1 cellular context compared by ENCODE assay signal in genomic region chr6:35342258-35343091, GRCh38.
TF ChIP-seq lines count a peak whose summit lies in the region.

Gene PPARD (plus strand): TSS chr6:35342558. CDS start chr6:35411088, 68,530 bp downstream.

TF ChIP-seq in K562, 482 proteins besides CTCF, POLR2A, EP300 and RAD21 (continued from another document and continues in another):
- TF ChIP-seq ZNF512 (tag; IDR thresholded peaks at IDR 0.05) (no peak), HINFP (tag; conservative IDR thresholded peaks at IDR 0.05; ENCODE audit: low read depth) (no peak), CCNT2 (IDR thresholded peaks at IDR 0.05; ENCODE audit: borderline replicate concordance, extremely low read depth, insufficient read length, low read depth, low read length) (peak; percentile 56), KLF16 (IDR thresholded peaks at IDR 0.05) (peak; percentile 47; the same call in 1 of the 2 replicates), NFIC (IDR thresholded peaks at IDR 0.05) (0 out of 2 replicates have a peak, but pooled peaks have one; percentile 8), NRF1 (conservative IDR thresholded peaks at IDR 0.05 in 1 of 2, IDR thresholded peaks at IDR 0.05 in 1 of 2) (peak; percentile 61), ZNF3 (CRISPR knock-in tag; IDR thresholded peaks at IDR 0.05) (no peak), ELF2 (CRISPR knock-in tag; IDR thresholded peaks at IDR 0.05) (no peak), BHLHE40 (IDR thresholded peaks at IDR 0.05; ENCODE audit: low read length) (peak; percentile 62; the same call in 1 of the 2 replicates), ZBTB9 (CRISPR knock-in tag; IDR thresholded peaks at IDR 0.05) (no peak; the same call in 1 of the 2 replicates), GABPB2 (CRISPR knock-in tag; conservative IDR thresholded peaks at IDR 0.05) (no peak), NELFE (IDR thresholded peaks at IDR 0.05; ENCODE audit: insufficient read depth, insufficient read length) (no peak), SAP30 (IDR thresholded peaks at IDR 0.05; ENCODE audit: borderline replicate concordance, insufficient read depth, low read depth, low read length, poor library complexity, severe bottlenecking) (peak; percentile 77), HMBOX1 (IDR thresholded peaks at IDR 0.05) (no peak), SREBF2 (CRISPR knock-in tag; IDR thresholded peaks at IDR 0.05) (no peak), ZNF644 (tag; IDR thresholded peaks at IDR 0.05; ENCODE audit: low read depth) (no peak), ZNF830 (CRISPR knock-in tag; IDR thresholded peaks at IDR 0.05) (no peak), ZNF311 (CRISPR knock-in tag; IDR thresholded peaks at IDR 0.05) (no peak), ZNF75A (CRISPR knock-in tag; IDR thresholded peaks at IDR 0.05) (no peak), THAP12 (CRISPR knock-in tag; IDR thresholded peaks at IDR 0.05) (peak; percentile 40; the same call in 1 of the 2 replicates), CTBP1 (IDR thresholded peaks at IDR 0.05; ENCODE audit: borderline replicate concordance) (peak; percentile 83)
- TF ChIP-seq, protein P1, sequence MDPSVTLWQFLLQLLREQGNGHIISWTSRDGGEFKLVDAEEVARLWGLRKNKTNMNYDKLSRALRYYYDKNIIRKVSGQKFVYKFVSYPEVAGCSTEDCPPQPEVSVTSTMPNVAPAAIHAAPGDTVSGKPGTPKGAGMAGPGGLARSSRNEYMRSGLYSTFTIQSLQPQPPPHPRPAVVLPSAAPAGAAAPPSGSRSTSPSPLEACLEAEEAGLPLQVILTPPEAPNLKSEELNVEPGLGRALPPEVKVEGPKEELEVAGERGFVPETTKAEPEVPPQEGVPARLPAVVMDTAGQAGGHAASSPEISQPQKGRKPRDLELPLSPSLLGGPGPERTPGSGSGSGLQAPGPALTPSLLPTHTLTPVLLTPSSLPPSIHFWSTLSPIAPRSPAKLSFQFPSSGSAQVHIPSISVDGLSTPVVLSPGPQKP (CRISPR knock-in tag; IDR thresholded peaks at IDR 0.05) = no peak
- TF ChIP-seq, protein P2, sequence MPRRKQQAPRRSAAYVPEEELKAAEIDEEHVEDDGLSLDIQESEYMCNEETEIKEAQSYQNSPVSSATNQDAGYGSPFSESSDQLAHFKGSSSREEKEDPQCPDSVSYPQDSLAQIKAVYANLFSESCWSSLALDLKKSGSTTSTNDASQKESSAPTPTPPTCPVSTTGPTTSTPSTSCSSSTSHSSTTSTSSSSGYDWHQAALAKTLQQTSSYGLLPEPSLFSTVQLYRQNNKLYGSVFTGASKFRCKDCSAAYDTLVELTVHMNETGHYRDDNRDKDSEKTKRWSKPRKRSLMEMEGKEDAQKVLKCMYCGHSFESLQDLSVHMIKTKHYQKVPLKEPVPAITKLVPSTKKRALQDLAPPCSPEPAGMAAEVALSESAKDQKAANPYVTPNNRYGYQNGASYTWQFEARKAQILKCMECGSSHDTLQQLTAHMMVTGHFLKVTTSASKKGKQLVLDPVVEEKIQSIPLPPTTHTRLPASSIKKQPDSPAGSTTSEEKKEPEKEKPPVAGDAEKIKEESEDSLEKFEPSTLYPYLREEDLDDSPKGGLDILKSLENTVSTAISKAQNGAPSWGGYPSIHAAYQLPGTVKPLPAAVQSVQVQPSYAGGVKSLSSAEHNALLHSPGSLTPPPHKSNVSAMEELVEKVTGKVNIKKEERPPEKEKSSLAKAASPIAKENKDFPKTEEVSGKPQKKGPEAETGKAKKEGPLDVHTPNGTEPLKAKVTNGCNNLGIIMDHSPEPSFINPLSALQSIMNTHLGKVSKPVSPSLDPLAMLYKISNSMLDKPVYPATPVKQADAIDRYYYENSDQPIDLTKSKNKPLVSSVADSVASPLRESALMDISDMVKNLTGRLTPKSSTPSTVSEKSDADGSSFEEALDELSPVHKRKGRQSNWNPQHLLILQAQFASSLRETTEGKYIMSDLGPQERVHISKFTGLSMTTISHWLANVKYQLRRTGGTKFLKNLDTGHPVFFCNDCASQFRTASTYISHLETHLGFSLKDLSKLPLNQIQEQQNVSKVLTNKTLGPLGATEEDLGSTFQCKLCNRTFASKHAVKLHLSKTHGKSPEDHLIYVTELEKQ (CRISPR knock-in tag; IDR thresholded peaks at IDR 0.05) = no peak
- TF ChIP-seq, protein P3, sequence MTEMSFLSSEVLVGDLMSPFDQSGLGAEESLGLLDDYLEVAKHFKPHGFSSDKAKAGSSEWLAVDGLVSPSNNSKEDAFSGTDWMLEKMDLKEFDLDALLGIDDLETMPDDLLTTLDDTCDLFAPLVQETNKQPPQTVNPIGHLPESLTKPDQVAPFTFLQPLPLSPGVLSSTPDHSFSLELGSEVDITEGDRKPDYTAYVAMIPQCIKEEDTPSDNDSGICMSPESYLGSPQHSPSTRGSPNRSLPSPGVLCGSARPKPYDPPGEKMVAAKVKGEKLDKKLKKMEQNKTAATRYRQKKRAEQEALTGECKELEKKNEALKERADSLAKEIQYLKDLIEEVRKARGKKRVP (CRISPR knock-in tag; IDR thresholded peaks at IDR 0.05) = no peak
- TF ChIP-seq, protein P4, sequence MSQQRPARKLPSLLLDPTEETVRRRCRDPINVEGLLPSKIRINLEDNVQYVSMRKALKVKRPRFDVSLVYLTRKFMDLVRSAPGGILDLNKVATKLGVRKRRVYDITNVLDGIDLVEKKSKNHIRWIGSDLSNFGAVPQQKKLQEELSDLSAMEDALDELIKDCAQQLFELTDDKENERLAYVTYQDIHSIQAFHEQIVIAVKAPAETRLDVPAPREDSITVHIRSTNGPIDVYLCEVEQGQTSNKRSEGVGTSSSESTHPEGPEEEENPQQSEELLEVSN (IDR thresholded peaks at IDR 0.05; ENCODE audit: borderline replicate concordance in 1 of 2, extremely low read depth in 1 of 2, insufficient read depth in 1 of 2, insufficient read length in 1 of 2, low read depth in 1 of 2, low read length in 1 of 2, poor library complexity in 1 of 2, severe bottlenecking in 1 of 2) = peak; percentile 36 to 65
- TF ChIP-seq, protein P5, sequence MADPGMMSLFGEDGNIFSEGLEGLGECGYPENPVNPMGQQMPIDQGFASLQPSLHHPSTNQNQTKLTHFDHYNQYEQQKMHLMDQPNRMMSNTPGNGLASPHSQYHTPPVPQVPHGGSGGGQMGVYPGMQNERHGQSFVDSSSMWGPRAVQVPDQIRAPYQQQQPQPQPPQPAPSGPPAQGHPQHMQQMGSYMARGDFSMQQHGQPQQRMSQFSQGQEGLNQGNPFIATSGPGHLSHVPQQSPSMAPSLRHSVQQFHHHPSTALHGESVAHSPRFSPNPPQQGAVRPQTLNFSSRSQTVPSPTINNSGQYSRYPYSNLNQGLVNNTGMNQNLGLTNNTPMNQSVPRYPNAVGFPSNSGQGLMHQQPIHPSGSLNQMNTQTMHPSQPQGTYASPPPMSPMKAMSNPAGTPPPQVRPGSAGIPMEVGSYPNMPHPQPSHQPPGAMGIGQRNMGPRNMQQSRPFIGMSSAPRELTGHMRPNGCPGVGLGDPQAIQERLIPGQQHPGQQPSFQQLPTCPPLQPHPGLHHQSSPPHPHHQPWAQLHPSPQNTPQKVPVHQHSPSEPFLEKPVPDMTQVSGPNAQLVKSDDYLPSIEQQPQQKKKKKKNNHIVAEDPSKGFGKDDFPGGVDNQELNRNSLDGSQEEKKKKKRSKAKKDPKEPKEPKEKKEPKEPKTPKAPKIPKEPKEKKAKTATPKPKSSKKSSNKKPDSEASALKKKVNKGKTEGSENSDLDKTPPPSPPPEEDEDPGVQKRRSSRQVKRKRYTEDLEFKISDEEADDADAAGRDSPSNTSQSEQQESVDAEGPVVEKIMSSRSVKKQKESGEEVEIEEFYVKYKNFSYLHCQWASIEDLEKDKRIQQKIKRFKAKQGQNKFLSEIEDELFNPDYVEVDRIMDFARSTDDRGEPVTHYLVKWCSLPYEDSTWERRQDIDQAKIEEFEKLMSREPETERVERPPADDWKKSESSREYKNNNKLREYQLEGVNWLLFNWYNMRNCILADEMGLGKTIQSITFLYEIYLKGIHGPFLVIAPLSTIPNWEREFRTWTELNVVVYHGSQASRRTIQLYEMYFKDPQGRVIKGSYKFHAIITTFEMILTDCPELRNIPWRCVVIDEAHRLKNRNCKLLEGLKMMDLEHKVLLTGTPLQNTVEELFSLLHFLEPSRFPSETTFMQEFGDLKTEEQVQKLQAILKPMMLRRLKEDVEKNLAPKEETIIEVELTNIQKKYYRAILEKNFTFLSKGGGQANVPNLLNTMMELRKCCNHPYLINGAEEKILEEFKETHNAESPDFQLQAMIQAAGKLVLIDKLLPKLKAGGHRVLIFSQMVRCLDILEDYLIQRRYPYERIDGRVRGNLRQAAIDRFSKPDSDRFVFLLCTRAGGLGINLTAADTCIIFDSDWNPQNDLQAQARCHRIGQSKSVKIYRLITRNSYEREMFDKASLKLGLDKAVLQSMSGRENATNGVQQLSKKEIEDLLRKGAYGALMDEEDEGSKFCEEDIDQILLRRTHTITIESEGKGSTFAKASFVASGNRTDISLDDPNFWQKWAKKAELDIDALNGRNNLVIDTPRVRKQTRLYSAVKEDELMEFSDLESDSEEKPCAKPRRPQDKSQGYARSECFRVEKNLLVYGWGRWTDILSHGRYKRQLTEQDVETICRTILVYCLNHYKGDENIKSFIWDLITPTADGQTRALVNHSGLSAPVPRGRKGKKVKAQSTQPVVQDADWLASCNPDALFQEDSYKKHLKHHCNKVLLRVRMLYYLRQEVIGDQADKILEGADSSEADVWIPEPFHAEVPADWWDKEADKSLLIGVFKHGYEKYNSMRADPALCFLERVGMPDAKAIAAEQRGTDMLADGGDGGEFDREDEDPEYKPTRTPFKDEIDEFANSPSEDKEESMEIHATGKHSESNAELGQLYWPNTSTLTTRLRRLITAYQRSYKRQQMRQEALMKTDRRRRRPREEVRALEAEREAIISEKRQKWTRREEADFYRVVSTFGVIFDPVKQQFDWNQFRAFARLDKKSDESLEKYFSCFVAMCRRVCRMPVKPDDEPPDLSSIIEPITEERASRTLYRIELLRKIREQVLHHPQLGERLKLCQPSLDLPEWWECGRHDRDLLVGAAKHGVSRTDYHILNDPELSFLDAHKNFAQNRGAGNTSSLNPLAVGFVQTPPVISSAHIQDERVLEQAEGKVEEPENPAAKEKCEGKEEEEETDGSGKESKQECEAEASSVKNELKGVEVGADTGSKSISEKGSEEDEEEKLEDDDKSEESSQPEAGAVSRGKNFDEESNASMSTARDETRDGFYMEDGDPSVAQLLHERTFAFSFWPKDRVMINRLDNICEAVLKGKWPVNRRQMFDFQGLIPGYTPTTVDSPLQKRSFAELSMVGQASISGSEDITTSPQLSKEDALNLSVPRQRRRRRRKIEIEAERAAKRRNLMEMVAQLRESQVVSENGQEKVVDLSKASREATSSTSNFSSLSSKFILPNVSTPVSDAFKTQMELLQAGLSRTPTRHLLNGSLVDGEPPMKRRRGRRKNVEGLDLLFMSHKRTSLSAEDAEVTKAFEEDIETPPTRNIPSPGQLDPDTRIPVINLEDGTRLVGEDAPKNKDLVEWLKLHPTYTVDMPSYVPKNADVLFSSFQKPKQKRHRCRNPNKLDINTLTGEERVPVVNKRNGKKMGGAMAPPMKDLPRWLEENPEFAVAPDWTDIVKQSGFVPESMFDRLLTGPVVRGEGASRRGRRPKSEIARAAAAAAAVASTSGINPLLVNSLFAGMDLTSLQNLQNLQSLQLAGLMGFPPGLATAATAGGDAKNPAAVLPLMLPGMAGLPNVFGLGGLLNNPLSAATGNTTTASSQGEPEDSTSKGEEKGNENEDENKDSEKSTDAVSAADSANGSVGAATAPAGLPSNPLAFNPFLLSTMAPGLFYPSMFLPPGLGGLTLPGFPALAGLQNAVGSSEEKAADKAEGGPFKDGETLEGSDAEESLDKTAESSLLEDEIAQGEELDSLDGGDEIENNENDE (IDR thresholded peaks at IDR 0.05; ENCODE audit: low read depth, low read length) = no peak
